26 cellular contexts compared by ENCODE assay signal in genomic region chr13:39250440-39250839, GRCh38.
"Had no signal": no experiment of that assay in that cellular context is flagged by ENCODE, and none has a peak within 500 bp of the region (broad histone marks: within the 10 kb centered on the region; RNA-seq: fewer than 3 reads in every experiment).

No MANE protein-coding gene starts in this region.

- H3K4me3 Mint-ChIP-seq: dendritic cell treated with granulocyte-macrophage colony-stimulating factor and Interleukin-4, amounts not matched to agents 40 ng/mL and 50 ng/mL, for 4 days; endodermal cell; naive thymus-derived CD8-positive, alpha-beta T cell; nephron progenitor cell; stimulated activated memory B cell treated with anti-CD40 and anti-IgM and Interleukin-4, amounts not matched to agents 10 μg/mL and 1 μg/mL and 100 μg/mL, for 72 hours had no signal

- H3K79me2 ChIP-seq: hepatocyte had no signal

- ATAC-seq: esophagus mucosa; gastrocnemius medialis; left lobe of liver; lower lobe of right lung; naive thymus-derived CD8-positive, alpha-beta T cell; psoas muscle; stimulated activated memory B cell treated with anti-CD40 and anti-IgM and Interleukin-4, amounts not matched to agents 10 μg/mL and 1 μg/mL and 100 μg/mL, for 72 hours; stimulated activated naive CD8-positive, alpha-beta T cell treated with anti-CD3 and anti-CD28 coated beads, Interleukin-15, Interleukin-2, amounts not matched to agents 100 U/mL and 50 U/mL, for 24 hours had no signal

- H3K4me1 Mint-ChIP-seq: endodermal cell; naive thymus-derived CD8-positive, alpha-beta T cell; stimulated activated memory B cell treated with anti-CD40 and anti-IgM and Interleukin-4, amounts not matched to agents 10 μg/mL and 1 μg/mL and 100 μg/mL, for 72 hours had no signal

- H3K27me3 Mint-ChIP-seq: dendritic cell treated with granulocyte-macrophage colony-stimulating factor and Interleukin-4, amounts not matched to agents 40 ng/mL and 50 ng/mL, for 4 days; stimulated activated memory B cell treated with anti-CD40 and anti-IgM and Interleukin-4, amounts not matched to agents 10 μg/mL and 1 μg/mL and 100 μg/mL, for 72 hours had no signal

- H2AFZ ChIP-seq: hepatocyte had no signal

- H3K9me3 Mint-ChIP-seq: dendritic cell treated with granulocyte-macrophage colony-stimulating factor and Interleukin-4, amounts not matched to agents 40 ng/mL and 50 ng/mL, for 4 days; endodermal cell; naive thymus-derived CD8-positive, alpha-beta T cell; stimulated activated memory B cell treated with anti-CD40 and anti-IgM and Interleukin-4, amounts not matched to agents 10 μg/mL and 1 μg/mL and 100 μg/mL, for 72 hours had no signal

- H3K9me3 ChIP-seq: colonic mucosa, gastrocnemius medialis, lower lobe of right lung, ovary, psoas muscle, sigmoid colon, spleen, testis, tibial artery, upper lobe of left lung had no signal

- DNase-seq: colonic mucosa; effector CD8-positive, alpha-beta T cell; endodermal cell; gastrocnemius medialis; head of caudate nucleus; kidney; lower lobe of right lung; naive thymus-derived CD8-positive, alpha-beta T cell; nephron progenitor cell; occipital lobe; ovary; posterior cingulate gyrus; psoas muscle; sigmoid colon; spleen; stimulated activated CD4-positive, alpha-beta T cell treated with anti-CD3 and anti-CD28 coated beads, Interleukin-4, amount 100 ng/mL, for 4 hours; stimulated activated naive CD8-positive, alpha-beta T cell treated with anti-CD3 and anti-CD28 coated beads, Interleukin-15, Interleukin-2, amounts not matched to agents 100 U/mL and 50 U/mL, for 24 hours; testis; tibial artery; upper lobe of left lung had no signal

- H3K4me1 ChIP-seq: colonic mucosa, lower lobe of right lung, psoas muscle, sigmoid colon, testis had no signal

- H3K36me3 Mint-ChIP-seq: naive thymus-derived CD8-positive, alpha-beta T cell; stimulated activated memory B cell treated with anti-CD40 and anti-IgM and Interleukin-4, amounts not matched to agents 10 μg/mL and 1 μg/mL and 100 μg/mL, for 72 hours had no signal

- H3K4me2 ChIP-seq: hepatocyte had no signal

- H3K4me3 ChIP-seq: colonic mucosa, gastrocnemius medialis, hepatocyte, lower lobe of right lung, ovary, psoas muscle, sigmoid colon, spleen, testis, tibial artery, upper lobe of left lung had no signal

- H3K27ac Mint-ChIP-seq: dendritic cell treated with granulocyte-macrophage colony-stimulating factor and Interleukin-4, amounts not matched to agents 40 ng/mL and 50 ng/mL, for 4 days; endodermal cell; naive thymus-derived CD8-positive, alpha-beta T cell; nephron progenitor cell; stimulated activated memory B cell treated with anti-CD40 and anti-IgM and Interleukin-4, amounts not matched to agents 10 μg/mL and 1 μg/mL and 100 μg/mL, for 72 hours had no signal

- H3K36me3 ChIP-seq: colonic mucosa, gastrocnemius medialis, lower lobe of right lung, ovary, sigmoid colon, spleen, tibial artery, upper lobe of left lung had no signal

- H3K27ac ChIP-seq: colonic mucosa, epithelial cell of prostate, gastrocnemius medialis, hepatocyte, lower lobe of right lung, ovary, psoas muscle, sigmoid colon, testis, tibial artery, upper lobe of left lung had no signal

- H3K27me3 ChIP-seq: colonic mucosa, gastrocnemius medialis, hepatocyte, ovary, sigmoid colon, spleen, testis, tibial artery, upper lobe of left lung had no signal
